Comparison of ENCODE assay signal across 1 cellular context in genomic region chr10:86222336-86222650, GRCh38.
TF ChIP-seq lines count a peak whose summit lies in the region.

No MANE protein-coding gene starts in this region.

TF ChIP-seq in HepG2, 621 proteins besides CTCF, POLR2A, EP300 and RAD21 (continued from another document):
- TF ChIP-seq PREB (CRISPR knock-in tag; IDR thresholded peaks at IDR 0.05) (no peak), REL (CRISPR knock-in tag; conservative IDR thresholded peaks at IDR 0.05) (no peak), MXI1 (IDR thresholded peaks at IDR 0.05; ENCODE audit: borderline replicate concordance, low read depth, low read length) (no peak), GATA4 (IDR thresholded peaks at IDR 0.05; ENCODE audit: borderline replicate concordance, low read depth) (no peak), ZNF251 (CRISPR knock-in tag; IDR thresholded peaks at IDR 0.05) (no peak), ZNF503 (CRISPR knock-in tag; IDR thresholded peaks at IDR 0.05) (no peak), CENPBD1 (CRISPR knock-in tag; IDR thresholded peaks at IDR 0.05; ENCODE audit: borderline replicate concordance, low read depth) (no peak), POGZ (CRISPR knock-in tag; IDR thresholded peaks at IDR 0.05) (no peak)
TF ChIP-seq in HepG2: peak in this region for 0.
